Comparison of ENCODE assay signal across 14 cellular contexts in the genomic region with DNA sequence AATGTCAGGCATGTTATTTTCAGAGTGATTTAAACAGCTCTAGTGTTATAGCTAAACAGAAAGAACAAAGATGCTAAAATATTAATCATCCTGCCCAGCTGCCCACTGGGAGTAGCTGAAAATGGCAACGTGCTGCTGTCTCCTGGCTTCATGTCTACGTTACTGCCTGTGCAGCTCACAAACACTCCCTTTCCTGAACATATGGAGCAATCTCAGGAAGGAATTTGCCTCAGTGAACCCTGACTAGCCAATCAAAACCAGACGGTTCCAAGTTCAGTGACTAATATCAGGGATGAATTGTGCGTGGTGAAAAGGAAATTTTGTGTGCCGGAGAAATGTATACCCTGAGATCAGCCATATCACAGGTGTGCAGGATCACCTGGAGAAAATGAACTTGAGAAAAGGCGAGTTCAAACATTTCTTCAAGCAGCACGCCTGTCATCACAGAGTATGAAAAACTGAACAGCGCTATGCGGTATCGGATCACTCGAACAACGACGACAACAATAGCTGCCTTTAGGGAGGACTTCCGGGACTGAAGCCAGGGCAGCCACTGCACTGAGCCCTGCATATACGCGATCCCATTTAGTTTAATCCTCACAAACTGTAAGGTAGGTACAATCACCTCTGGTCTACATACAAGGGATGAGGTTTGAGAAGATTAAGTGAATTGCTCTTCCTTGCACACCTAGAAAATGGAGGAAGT.
DNase-seq lines count a peak whose midpoint lies in the region; ATAC-seq, FAIRE-seq and TF ChIP-seq lines count a peak whose summit lies in the region.
"Had no signal": no experiment of that assay in that cellular context is flagged by ENCODE, and none has a peak within 500 bp of the region (broad histone marks: within the 10 kb centered on the region; RNA-seq: fewer than 3 reads in every experiment).

No MANE protein-coding gene starts in this region.

- no peak for TF ChIP-seq POLR2A in GM12891 (IDR thresholded peaks at IDR 0.05; ENCODE audit: low read depth, low read length)

- DNase-seq in AG08395 (ENCODE audit: low spot score) (peak; percentile 69), GM12891 (ENCODE audit: insufficient read length, low spot score) (no peak), dermis blood vessel endothelial cell (peak; percentile 85), lung microvascular endothelial cell (ENCODE audit: low read depth in 2 of 2) (peak; percentile 70 to 84), kidney glomerular epithelial cell (lab: John Stamatoyannopoulos, UW) (no peak), NCI-H2196 (lab: John Stamatoyannopoulos, UW; ENCODE audit: unreplicated experiment) (no peak), AML-193 (lab: John Stamatoyannopoulos, UW) (no peak)
- DNase-seq: activated CD4-positive, alpha-beta T cell treated with anti-CD3 and anti-CD28 coated beads for 1 hour; CD8-positive, alpha-beta memory T cell; foreskin melanocyte; H9; NCI-H1436 treated with DMSO at 0.1 percent for 48 hours; NK-92 treated with Interleukin-12 subunit alpha and Interleukin-12 subunit beta, amount 100 ng/mL, for 24 hours had no signal

- FAIRE-seq in GM12891 (lab: Jason Lieb, UNC) = peak; percentile 13

- no peak for ATAC-seq in HG02642 (IDR thresholded peaks at IDR 0.05; ENCODE audit: poor library complexity, unreplicated experiment)

TF ChIP-seq in GM12891, 5 proteins besides CTCF, POLR2A, EP300 and RAD21:
- TF ChIP-seq PAX5 (IDR thresholded peaks at IDR 0.05; ENCODE audit: insufficient read depth, low read length, severe bottlenecking) (no peak), TAF1 (IDR thresholded peaks at IDR 0.05; ENCODE audit: low read depth, low read length) (no peak), POU2F2 (IDR thresholded peaks at IDR 0.05; ENCODE audit: low read depth, low read length) (no peak), SPI1 (IDR thresholded peaks at IDR 0.05; ENCODE audit: low read depth, low read length) (no peak), POLR2AphosphoS5 (IDR thresholded peaks at IDR 0.05; ENCODE audit: low read depth, low read length) (no peak)

Comparison
In these comparisons a context has a peak if more than half of its experiments do, and no peak if none do; other contexts are left out.
1. DNase-seq: peak in AG08395 (single experiment), dermis blood vessel endothelial cell (single experiment) and lung microvascular endothelial cell (2 of 2); none in GM12891 (single experiment), kidney glomerular epithelial cell (single experiment), NCI-H2196 (single experiment) and AML-193 (0 of 2).